In genomic region chr4:1050486-1051213, GRCh38 we compare ENCODE assay signal across 14 cellular contexts. TPM values are rescaled to one million over a fixed set of nuclear protein-coding genes. Genes with fewer than 3 reads are reported as not detected.
DNase-seq lines count a peak whose midpoint lies in the region; ATAC-seq and TF ChIP-seq lines count a peak whose summit lies in the region.
"Had no signal": no experiment of that assay in that cellular context is flagged by ENCODE, and none has a peak within 500 bp of the region (broad histone marks: within the 10 kb centered on the region; RNA-seq: fewer than 3 reads in every experiment).

No MANE protein-coding gene starts in this region.

- no peaks in the 10 kb centered on the region for H3K36me3 ChIP-seq in SK-N-SH (replicated peaks in 1 of 2; ENCODE audit: control insufficient read depth in 1 of 2, insufficient read depth in 2 of 2, low read length in 1 of 2)
- H3K36me3 ChIP-seq in sigmoid colon: no peaks in the 10 kb centered on the region

- H3K4me3 ChIP-seq in SK-N-SH (ENCODE audit: low read depth in 2 of 2, low read length in 1 of 2) (no peak overlapping the region), astrocyte of the spinal cord (ENCODE audit: low read depth, low read length) (no peak overlapping the region), sigmoid colon (no peak overlapping the region)

- H3K36me3 Mint-ChIP-seq in stimulated activated effector memory CD8-positive, alpha-beta T cell treated with anti-CD3 and anti-CD28 coated beads, Interleukin-12 subunit alpha, Interleukin-12 subunit beta, amount 100 ng/mL, for 72 hours: peaks cover 6% of the 10 kb centered on the region
- peaks cover 2% of the 10 kb centered on the region for H3K36me3 Mint-ChIP-seq in activated CD4-positive, alpha-beta T cell treated with anti-CD3 and anti-CD28 coated beads for 36 hours (ENCODE audit: low read depth)
- H3K36me3 Mint-ChIP-seq: brain had no signal

- ATAC-seq in SK-N-SH treated with all-trans-retinoic acid at 6 μM for 48 hours: no peak
- no peak for ATAC-seq in stimulated activated effector memory CD8-positive, alpha-beta T cell treated with anti-CD3 and anti-CD28 coated beads, Interleukin-12 subunit alpha, Interleukin-12 subunit beta, amount 100 ng/mL, for 72 hours
- no peak for ATAC-seq in activated CD4-positive, alpha-beta T cell treated with anti-CD3 and anti-CD28 coated beads for 36 hours
- ATAC-seq: stimulated activated naive CD8-positive, alpha-beta T cell treated with anti-CD3 and anti-CD28 coated beads, Interleukin-15, Interleukin-2, amounts not matched to agents 100 U/mL and 50 U/mL, for 24 hours had no signal

- H3K9me2 ChIP-seq in SK-N-SH: no peaks in the 10 kb centered on the region

- no peak overlapping the region for H3K27ac Mint-ChIP-seq in stimulated activated effector memory CD8-positive, alpha-beta T cell treated with anti-CD3 and anti-CD28 coated beads, Interleukin-12 subunit alpha, Interleukin-12 subunit beta, amount 100 ng/mL, for 72 hours
- H3K27ac Mint-ChIP-seq in activated CD4-positive, alpha-beta T cell treated with anti-CD3 and anti-CD28 coated beads for 36 hours: no peak overlapping the region

- H3F3A ChIP-seq in SK-N-SH (replicated peaks; ENCODE audit: insufficient read depth): peaks cover 13% of the 10 kb centered on the region

- 78% methylated on average over 32 of the region's 40 CpGs for WGBS in SK-N-SH (ENCODE audit: low lambda C conversion rate)
- 71 to 81% methylated on average over 40 of the region's 40 CpGs for WGBS in sigmoid colon, 2 donors

- H2AFZ ChIP-seq in SK-N-SH (ENCODE audit: low read depth): no peak overlapping the region

- H3K4me3 Mint-ChIP-seq in stimulated activated effector memory CD8-positive, alpha-beta T cell treated with anti-CD3 and anti-CD28 coated beads, Interleukin-12 subunit alpha, Interleukin-12 subunit beta, amount 100 ng/mL, for 72 hours: no peak overlapping the region
- no peak overlapping the region for H3K4me3 Mint-ChIP-seq in activated CD4-positive, alpha-beta T cell treated with anti-CD3 and anti-CD28 coated beads for 36 hours
- H3K4me3 Mint-ChIP-seq: brain had no signal

- no peak overlapping the region for H3K4me2 ChIP-seq in SK-N-SH

- in situ Hi-C loops in astrocyte of the spinal cord (cut with HindIII; ENCODE audit: low sequenced_read_pairs): no loop called here

- DNase-seq in SK-N-SH (peak; percentile 44), astrocyte of the spinal cord (ENCODE audit: low read depth, low spot score) (no peak), islet precursor cell (peak; percentile 67), sigmoid colon (peak; percentile 61), NCI-H524 (lab: John Stamatoyannopoulos, UW) (no peak)
- DNase-seq in stimulated activated effector memory CD8-positive, alpha-beta T cell treated with anti-CD3 and anti-CD28 coated beads, Interleukin-12 subunit alpha, Interleukin-12 subunit beta, amount 100 ng/mL, for 72 hours (ENCODE audit: low spot score in 2 of 2): no peak
- DNase-seq in activated CD4-positive, alpha-beta T cell treated with anti-CD3 and anti-CD28 coated beads for 36 hours: no peak
- DNase-seq: 8988T; Kasumi-1; SHP77 treated with DMSO at 0.1 percent for 48 hours; stimulated activated CD4-positive, alpha-beta T cell treated with anti-CD3 and anti-CD28 coated beads, Interleukin-15, amount 100 ng/mL, for 24 hours; stimulated activated naive CD8-positive, alpha-beta T cell treated with anti-CD3 and anti-CD28 coated beads, Interleukin-15, Interleukin-2, amounts not matched to agents 100 U/mL and 50 U/mL, for 24 hours had no signal

- POLR2A ChIA-PET in SK-N-SH (lab: Yijun Ruan, JAX): no interaction called here
- POLR2A ChIA-PET in activated CD4-positive, alpha-beta T cell treated with anti-CD3 and anti-CD28 coated beads for 36 hours (lab: Charles Lee): no interaction called here

- intact Hi-C loops in sigmoid colon (cut with DNase I): no loop called here
- intact Hi-C loops in activated CD4-positive, alpha-beta T cell treated with anti-CD3 and anti-CD28 coated beads for 36 hours (cut with DNase I, micrococcal nuclease): no loop called here

- CTCF ChIA-PET in SK-N-SH (lab: Yijun Ruan, JAX): interaction anchor here (1.0 kb wide), 2 partner anchors 13 to 17 kb away, joined by 3 read pairs; no protein-coding TSS in a partner anchor
- CTCF ChIA-PET in activated CD4-positive, alpha-beta T cell treated with anti-CD3 and anti-CD28 coated beads for 36 hours (lab: Charles Lee): interaction anchor here (0.6 to 0.7 kb wide), 2 partner anchors 286 to 468 kb away, joined by 3 to 4 read pairs; no protein-coding TSS in a partner anchor

- H3K27ac ChIP-seq in SK-N-SH (ENCODE audit: low read depth in 2 of 2, low read length in 1 of 2) (no peak overlapping the region), sigmoid colon (no peak overlapping the region)

- H3K4me1 ChIP-seq in SK-N-SH (ENCODE audit: control insufficient read depth in 1 of 2, insufficient read depth in 2 of 2, low read depth in 1 of 2, low read length in 1 of 2): peaks cover 0 to 6% of the 10 kb centered on the region in 2 experiments; a peak in 2 of 4 replicates
- H3K4me1 ChIP-seq in sigmoid colon: peaks cover 0 to 28% (median 20%) of the 10 kb centered on the region in 4 donors

- H3K9me3 ChIP-seq in SK-N-SH (no peaks in the 10 kb centered on the region), sigmoid colon (no peaks in the 10 kb centered on the region)

- no peaks in the 10 kb centered on the region for H3K9me3 Mint-ChIP-seq in stimulated activated effector memory CD8-positive, alpha-beta T cell treated with anti-CD3 and anti-CD28 coated beads, Interleukin-12 subunit alpha, Interleukin-12 subunit beta, amount 100 ng/mL, for 72 hours
- no peaks in the 10 kb centered on the region for H3K9me3 Mint-ChIP-seq in activated CD4-positive, alpha-beta T cell treated with anti-CD3 and anti-CD28 coated beads for 36 hours (ENCODE audit: low read depth)

- H3K79me2 ChIP-seq in SK-N-SH (ENCODE audit: insufficient read depth): no peaks in the 10 kb centered on the region

- no peak for TF ChIP-seq EP300 in SK-N-SH (IDR thresholded peaks at IDR 0.05; ENCODE audit: borderline replicate concordance in 1 of 2, low read depth in 1 of 2, low read length in 1 of 2)
- no peak for TF ChIP-seq EP300 in sigmoid colon (IDR thresholded peaks at IDR 0.05)

- no peak for TF ChIP-seq RAD21 in SK-N-SH (IDR thresholded peaks at IDR 0.05; ENCODE audit: low read length)

- TF ChIP-seq POLR2A in sigmoid colon (IDR thresholded peaks at IDR 0.05): no peak

- H3K27me3 ChIP-seq in SK-N-SH (ENCODE audit: insufficient read depth): peaks cover 56% of the 10 kb centered on the region
- peaks cover 6 to 85% (median 42%) of the 10 kb centered on the region in 3 donors for H3K27me3 ChIP-seq in sigmoid colon

- no peak for TF ChIP-seq CTCF in SK-N-SH (IDR thresholded peaks at IDR 0.05)
- TF ChIP-seq CTCF in astrocyte of the spinal cord (IDR thresholded peaks at IDR 0.05; ENCODE audit: low read depth, low read length): peak; percentile 54
- TF ChIP-seq CTCF in sigmoid colon (IDR thresholded peaks at IDR 0.05): no peak

- H4K20me1 ChIP-seq in SK-N-SH (ENCODE audit: insufficient read depth): no peaks in the 10 kb centered on the region

- H3K27me3 Mint-ChIP-seq in activated CD4-positive, alpha-beta T cell treated with anti-CD3 and anti-CD28 coated beads for 36 hours: peaks cover 14% of the 10 kb centered on the region

- H3K9ac ChIP-seq in SK-N-SH: no peak overlapping the region

- peaks cover 18% of the 10 kb centered on the region for H3K4me1 Mint-ChIP-seq in stimulated activated effector memory CD8-positive, alpha-beta T cell treated with anti-CD3 and anti-CD28 coated beads, Interleukin-12 subunit alpha, Interleukin-12 subunit beta, amount 100 ng/mL, for 72 hours
- peaks cover 8% of the 10 kb centered on the region for H3K4me1 Mint-ChIP-seq in activated CD4-positive, alpha-beta T cell treated with anti-CD3 and anti-CD28 coated beads for 36 hours

TF ChIP-seq in SK-N-SH, 30 proteins besides CTCF, POLR2A, EP300 and RAD21 (continues in another document):
- TF ChIP-seq MEF2A (IDR thresholded peaks at IDR 0.05; ENCODE audit: borderline replicate concordance, low read depth) (no peak), SIN3A (IDR thresholded peaks at IDR 0.05; ENCODE audit: borderline replicate concordance, low read depth, low read length) (no peak), TEAD4 (IDR thresholded peaks at IDR 0.05; ENCODE audit: borderline replicate concordance, insufficient read depth) (no peak), MAX (IDR thresholded peaks at IDR 0.05; ENCODE audit: low read depth) (no peak), MXI1 (IDR thresholded peaks at IDR 0.05; ENCODE audit: low read depth, low read length) (no peak), NFIC (IDR thresholded peaks at IDR 0.05; ENCODE audit: borderline replicate concordance) (no peak), RFX5 (IDR thresholded peaks at IDR 0.05; ENCODE audit: low read length) (no peak)

TF ChIP-seq in SK-N-SH treated with all-trans-retinoic acid at 6 μM for 48 hours, 23 proteins besides CTCF, POLR2A, EP300 and RAD21 (continues in another document):
- TF ChIP-seq PPARA (CRISPR knock-in tag; IDR thresholded peaks at IDR 0.05; ENCODE audit: borderline replicate concordance) (no peak), ZFP30 (CRISPR knock-in tag; IDR thresholded peaks at IDR 0.05) (no peak), ZFP3 (CRISPR knock-in tag; IDR thresholded peaks at IDR 0.05) (no peak), ZC3H10 (CRISPR knock-in tag; IDR thresholded peaks at IDR 0.05) (no peak), ARNTL (CRISPR knock-in tag; IDR thresholded peaks at IDR 0.05; ENCODE audit: borderline replicate concordance, low read depth) (no peak)

RNA-seq across cellular contexts. Expression of gene FGFRL1, which starts 39.2 kb away (rescaled TPM):
- polyA plus RNA-seq in SK-N-SH (2012; rRNA removed) (18.9 and 22.5 TPM in 2 replicates), sigmoid colon (10 to 100 TPM in 1 of 3 donors, 1 to 10 TPM in 2; 1.2 to 12.1 (median 3.0) TPM)
- polyA plus RNA-seq in SK-N-SH (2012; cell fraction: cytosol; rRNA removed): 11.5 and 26.0 TPM in 2 replicates
- 32.3 and 42.1 TPM in 2 replicates for polyA plus RNA-seq in SK-N-SH (2012; cell fraction: nucleus; rRNA removed)
- total RNA-seq in sigmoid colon: 10 to 100 TPM in 1 of 4 donors, 1 to 10 TPM in 3; 6.1 to 10.0 (median 8.0) TPM
- 10 to 100 TPM; 17.6 to 23.5 TPM for total RNA-seq in activated CD4-positive, alpha-beta T cell treated with anti-CD3 and anti-CD28 coated beads for 36 hours

RNA-seq across cellular contexts. Expression of gene SLC26A1, which starts 57.4 kb away (rescaled TPM):
- polyA plus RNA-seq in SK-N-SH (2012; rRNA removed): 0.05 and 0.08 TPM in 2 replicates
- 0.04 and 0.13 TPM in 2 replicates for polyA plus RNA-seq in SK-N-SH (2012; cell fraction: cytosol; rRNA removed)
- 0.48 and 0.63 TPM in 2 replicates for polyA plus RNA-seq in SK-N-SH (2012; cell fraction: nucleus; rRNA removed)
- total RNA-seq in sigmoid colon: not detected
- 1 to 10 TPM in 1 of 3 donors, not detected in 2; 1.1 TPM for polyA plus RNA-seq in sigmoid colon
- under 1 TPM; 0.21 to 0.43 TPM for total RNA-seq in activated CD4-positive, alpha-beta T cell treated with anti-CD3 and anti-CD28 coated beads for 36 hours

Comparison
In these comparisons a context has a peak if more than half of its experiments do, and no peak if none do; other contexts are left out.
1. DNase-seq: peak in SK-N-SH (single experiment), islet precursor cell (single experiment) and sigmoid colon (single experiment); none in astrocyte of the spinal cord (single experiment), stimulated activated effector memory CD8-positive, alpha-beta T cell treated with anti-CD3 and anti-CD28 coated beads, Interleukin-12 subunit alpha, Interleukin-12 subunit beta, amount 100 ng/mL, for 72 hours (0 of 2), activated CD4-positive, alpha-beta T cell treated with anti-CD3 and anti-CD28 coated beads for 36 hours (single experiment) and NCI-H524 (0 of 2).